1 cellular context compared by ENCODE assay signal in genomic region chr9:18371621-18372020, GRCh38.
TF ChIP-seq lines count a peak whose summit lies in the region.

No MANE protein-coding gene starts in this region.

TF ChIP-seq in SK-N-SH, 30 proteins besides CTCF, POLR2A, EP300 and RAD21 (continued from another document):
- TF ChIP-seq NFIC (IDR thresholded peaks at IDR 0.05; ENCODE audit: borderline replicate concordance), result no peak
- TF ChIP-seq TEAD4 (IDR thresholded peaks at IDR 0.05; ENCODE audit: borderline replicate concordance, insufficient read depth), result no peak
- no peak for TF ChIP-seq POLR2AphosphoS5 (IDR thresholded peaks at IDR 0.05; ENCODE audit: low read depth, low read length)
- TF ChIP-seq EZH2phosphoT487 (IDR thresholded peaks at IDR 0.05; ENCODE audit: borderline replicate concordance, low read depth), result no peak
- TF ChIP-seq GABPA (IDR thresholded peaks at IDR 0.05; ENCODE audit: low read depth), result no peak
TF ChIP-seq in SK-N-SH: peak in this region for 0.
